Comparison of ENCODE assay signal across 8 cellular contexts in genomic region chr1:940121-941026, GRCh38. TPM values are rescaled to one million over a fixed set of nuclear protein-coding genes. Genes with fewer than 3 reads are reported as not detected.
DNase-seq lines count a peak whose midpoint lies in the region; ATAC-seq and TF ChIP-seq lines count a peak whose summit lies in the region.

No MANE protein-coding gene starts in this region.

- WGBS in testis, 2 donors: 0% methylated on average over 28 to 79 of the region's 86 CpGs

- H3K27ac ChIP-seq in left lung (peak overlapping the region in 1 of 2 donors; percentile 75), testis (peak overlapping the region in 1 of 2 donors; percentile 39)

- no peaks in the 10 kb centered on the region for H3K9me3 ChIP-seq in NT2/D1 (ENCODE audit: insufficient read depth, low read length)
- H3K9me3 ChIP-seq in left lung: no peaks in the 10 kb centered on the region
- no peaks in the 10 kb centered on the region for H3K9me3 ChIP-seq in testis

- TF ChIP-seq POLR2A in testis (IDR thresholded peaks at IDR 0.05): no peak

- ATAC-seq in left lung: peak; percentile 12

- TF ChIP-seq CTCF in GM10266 (IDR thresholded peaks at IDR 0.05; ENCODE audit: control insufficient read depth, insufficient read depth, low read depth, missing control alignments) (no peak), left lung (IDR thresholded peaks at IDR 0.05) (no peak), testis (IDR thresholded peaks at IDR 0.05) (no peak)

- H3K36me3 ChIP-seq in NT2/D1 (ENCODE audit: insufficient read depth, insufficient read length, low read length) (peaks cover 13% of the 10 kb centered on the region), left lung (peaks cover 0 to 18% of the 10 kb centered on the region in 2 donors), testis (ENCODE audit: low read depth, missing control alignments) (no peaks in the 10 kb centered on the region)

- H3K9ac ChIP-seq in NT2/D1 (ENCODE audit: insufficient read length, low read depth): peak overlapping the region; percentile 85

- DNase-seq in A172 (ENCODE audit: low spot score) (peak; percentile 49), GM10266 (ENCODE audit: extremely low spot score) (peak; percentile 85), NT2/D1 (ENCODE audit: low read depth, low spot score) (no peak), cerebellum (ENCODE audit: low spot score) (peak; percentile 30), left lung (peak; percentile 72 to 82), testis (peak; percentile 79), amniotic stem cell (lab: John Stamatoyannopoulos, UW) (no peak)
- DNase-seq in central memory CD4-positive, alpha-beta T cell: no peak

- intact Hi-C loops in left lung (cut with DNase I) (no loop called here), testis (cut with DNase I; ENCODE audit: low total_unique reads) (no loop called here)

- H3K4me1 ChIP-seq in NT2/D1 (ENCODE audit: insufficient read depth, insufficient read length): peaks cover 28% of the 10 kb centered on the region
- peaks cover 26 to 41% of the 10 kb centered on the region in 2 donors for H3K4me1 ChIP-seq in left lung
- H3K4me1 ChIP-seq in testis: peaks cover 30% of the 10 kb centered on the region

- peak overlapping the region; percentile 42 for H3K4me3 ChIP-seq in NT2/D1 (ENCODE audit: insufficient read length, low read depth)
- H3K4me3 ChIP-seq in left lung: peak overlapping the region; percentile 9 to 20
- peak overlapping the region in 1 of 2 donors; percentile 0 for H3K4me3 ChIP-seq in testis

- H3K27me3 ChIP-seq in NT2/D1 (ENCODE audit: insufficient read depth, insufficient read length) (peaks cover 31% of the 10 kb centered on the region), left lung (peaks cover 40 to 86% of the 10 kb centered on the region in 2 donors), testis (no peaks in the 10 kb centered on the region)

RNA-seq across cellular contexts. Expression of gene SAMD11, which starts 16.7 kb away (rescaled TPM):
- 37.0 and 62.7 TPM in 2 replicates for total RNA-seq in A172 (2014; rRNA removed; shearing (Covaris generic))
- total RNA-seq in cerebellum: 2.4 TPM
- total RNA-seq in left lung: 10 to 100 TPM in 1 of 2 donors, 1 to 10 TPM in 1; 7.1 to 49.7 TPM
- 10 to 100 TPM; 36.9 to 47.2 TPM for total RNA-seq in testis
- 7.9 TPM for polyA plus RNA-seq in testis (ENCODE audit: insufficient read depth, low read depth, low replicate concordance)

RNA-seq across cellular contexts. Expression of gene NOC2L, which starts 18.7 kb away (rescaled TPM):
- 68.7 and 72.8 TPM in 2 replicates for total RNA-seq in A172 (2014; rRNA removed; shearing (Covaris generic))
- total RNA-seq in cerebellum (30.2 TPM), left lung (10 to 100 TPM; 44.9 to 76.8 TPM), testis (10 to 100 TPM; 82.5 to 94.0 TPM)
- 78.3 TPM for polyA plus RNA-seq in testis (ENCODE audit: insufficient read depth, low read depth, low replicate concordance)

RNA-seq across cellular contexts. Expression of gene KLHL17, which starts 20.0 kb away (rescaled TPM):
- 2.9 and 8.0 TPM in 2 replicates for total RNA-seq in A172 (2014; rRNA removed; shearing (Covaris generic))
- total RNA-seq in cerebellum (7.3 TPM), left lung (10 to 100 TPM; 11.8 to 17.9 TPM), testis (10 to 100 TPM; 34.9 to 36.4 TPM)
- polyA plus RNA-seq in testis (ENCODE audit: insufficient read depth, low read depth, low replicate concordance): 16.0 TPM

RNA-seq across cellular contexts. Expression of gene PLEKHN1, which starts 25.9 kb away (rescaled TPM):
- total RNA-seq in A172 (2014; rRNA removed; shearing (Covaris generic)): 0.62 and 0.93 TPM in 2 replicates
- total RNA-seq in cerebellum (not detected), left lung (1 to 10 TPM; 3.8 to 5.1 TPM), testis (under 1 TPM; 0.47 to 0.56 TPM)
- polyA plus RNA-seq in testis (ENCODE audit: insufficient read depth, low read depth, low replicate concordance): 0.21 TPM

RNA-seq across cellular contexts. Expression of gene PERM1, which starts 41.5 kb away (rescaled TPM):
- total RNA-seq in A172 (2014; rRNA removed; shearing (Covaris generic)): 0.29 TPM in 1 of 2 replicates, not detected in the other
- total RNA-seq in cerebellum (0.18 TPM), left lung (not detected), testis (1 to 10 TPM; 3.2 to 4.9 TPM)
- polyA plus RNA-seq in testis (ENCODE audit: insufficient read depth, low read depth, low replicate concordance): 0.65 TPM

Comparison
In these comparisons a context has a peak if more than half of its experiments do, and no peak if none do; other contexts are left out.
1. DNase-seq: peak in A172 (single experiment), GM10266 (single experiment), cerebellum (single experiment), left lung (2 of 2) and testis (single experiment); none in NT2/D1 (single experiment), amniotic stem cell (single experiment) and central memory CD4-positive, alpha-beta T cell (single experiment).